In the genomic region with DNA sequence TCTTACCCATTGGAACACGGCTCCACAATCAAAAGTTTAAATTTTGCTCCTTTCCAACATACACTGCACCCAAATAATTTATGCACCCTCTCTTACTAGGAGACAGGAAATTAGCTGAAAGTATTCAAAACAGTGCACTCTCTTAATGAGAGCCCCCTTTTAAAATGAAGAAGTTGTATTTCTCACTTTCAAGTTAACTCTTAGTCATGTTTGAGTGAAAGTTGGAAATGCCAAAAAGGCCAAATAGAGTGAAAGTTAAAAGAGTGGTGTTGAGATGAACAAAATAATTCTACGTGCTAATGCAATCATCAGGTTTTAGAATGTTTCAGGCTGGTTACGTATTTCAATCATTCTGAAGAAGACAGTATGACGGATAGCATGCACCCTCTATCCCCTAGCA, we compare ENCODE assay signal across 12 cellular contexts.
DNase-seq lines count a peak whose midpoint lies in the region; ATAC-seq and TF ChIP-seq lines count a peak whose summit lies in the region.
"Had no signal": no experiment of that assay in that cellular context is flagged by ENCODE, and none has a peak within 500 bp of the region (broad histone marks: within the 10 kb centered on the region; RNA-seq: fewer than 3 reads in every experiment).

No MANE protein-coding gene starts in this region.

- H3K4me3 Mint-ChIP-seq in effector memory CD8-positive, alpha-beta T cell, result no peak overlapping the region
- no peak overlapping the region for H3K4me3 Mint-ChIP-seq in activated T-cell treated with anti-CD3 and anti-CD28 coated beads, Interleukin-2, amount 50 U/mL, for 4 hours
- H3K4me3 Mint-ChIP-seq: activated naive CD8-positive, alpha-beta T cell treated with anti-CD3 and anti-CD28 coated beads, Interleukin-2, amount 50 U/mL, for 24 hours had no signal

- no peak overlapping the region for H2AFZ ChIP-seq in Loucy (ENCODE audit: low read length)

- H3K36me3 ChIP-seq in Loucy (ENCODE audit: insufficient read depth, low read length) (no peaks in the 10 kb centered on the region), stomach smooth muscle (ENCODE audit: control insufficient read depth in 2 of 2, insufficient read depth in 2 of 2, low read length in 2 of 2) (no peaks in the 10 kb centered on the region)
- H3K36me3 ChIP-seq: SJSA1 had no signal

- H3K9me3 ChIP-seq in Loucy (ENCODE audit: insufficient read depth, low read depth, low read length), result no peaks in the 10 kb centered on the region
- peaks cover 0 to 2% of the 10 kb centered on the region in 2 donors for H3K9me3 ChIP-seq in stomach smooth muscle (ENCODE audit: control insufficient read depth in 2 of 2, low read length in 2 of 2)
- H3K9me3 ChIP-seq: SJSA1 had no signal

- H3K27me3 Mint-ChIP-seq in effector memory CD8-positive, alpha-beta T cell, result peaks cover 0 to 4% of the 10 kb centered on the region in 2 donors
- no peaks in the 10 kb centered on the region for H3K27me3 Mint-ChIP-seq in activated T-cell treated with anti-CD3 and anti-CD28 coated beads, Interleukin-2, amount 50 U/mL, for 4 hours (ENCODE audit: low read depth)
- H3K27me3 Mint-ChIP-seq: activated naive CD8-positive, alpha-beta T cell treated with anti-CD3 and anti-CD28 coated beads, Interleukin-2, amount 50 U/mL, for 24 hours had no signal

- H3K27ac Mint-ChIP-seq in effector memory CD8-positive, alpha-beta T cell, result no peak overlapping the region
- H3K27ac Mint-ChIP-seq: activated naive CD8-positive, alpha-beta T cell treated with anti-CD3 and anti-CD28 coated beads, Interleukin-2, amount 50 U/mL, for 24 hours had no signal

- H3K4me1 ChIP-seq in Loucy (ENCODE audit: insufficient read depth, low read length, poor library complexity, severe bottlenecking) (peaks cover 17% of the 10 kb centered on the region), stomach smooth muscle (ENCODE audit: control insufficient read depth, insufficient read depth, low read length) (no peaks in the 10 kb centered on the region)

- no peaks in the 10 kb centered on the region for H3K4me1 Mint-ChIP-seq in effector memory CD8-positive, alpha-beta T cell (ENCODE audit: low read depth in 2 of 2)
- H3K4me1 Mint-ChIP-seq in activated T-cell treated with anti-CD3 and anti-CD28 coated beads, Interleukin-2, amount 50 U/mL, for 4 hours (ENCODE audit: low read depth), result peaks cover 1% of the 10 kb centered on the region

- H3K36me3 Mint-ChIP-seq in effector memory CD8-positive, alpha-beta T cell (ENCODE audit: insufficient read depth), result no peaks in the 10 kb centered on the region
- no peaks in the 10 kb centered on the region for H3K36me3 Mint-ChIP-seq in activated T-cell treated with anti-CD3 and anti-CD28 coated beads, Interleukin-2, amount 50 U/mL, for 4 hours (ENCODE audit: insufficient read depth)

- no peak overlapping the region for H3K27ac ChIP-seq in stomach smooth muscle (ENCODE audit: low read length)
- H3K27ac ChIP-seq: SJSA1 had no signal

- H4K20me1 ChIP-seq in Loucy (ENCODE audit: insufficient read depth, low read length, poor library complexity, severe bottlenecking), result no peaks in the 10 kb centered on the region

- H3K9me3 Mint-ChIP-seq in effector memory CD8-positive, alpha-beta T cell, result peaks cover 8 to 10% of the 10 kb centered on the region in 2 donors
- H3K9me3 Mint-ChIP-seq in activated T-cell treated with anti-CD3 and anti-CD28 coated beads, Interleukin-2, amount 50 U/mL, for 4 hours, result peaks cover 4% of the 10 kb centered on the region

- no peaks in the 10 kb centered on the region for H3F3A ChIP-seq in Loucy (ENCODE audit: low read depth)

- H3K27me3 ChIP-seq in Loucy (ENCODE audit: insufficient read depth, low read length, poor library complexity, severe bottlenecking), result no peaks in the 10 kb centered on the region
- no peaks in the 10 kb centered on the region for H3K27me3 ChIP-seq in stomach smooth muscle (ENCODE audit: control insufficient read depth in 1 of 2, insufficient read depth in 2 of 2, low read length in 2 of 2)
- H3K27me3 ChIP-seq: SJSA1 had no signal

- no peak for TF ChIP-seq CTCF in Loucy (conservative IDR thresholded peaks at IDR 0.05; ENCODE audit: low read length)

- no peaks in the 10 kb centered on the region for H3K9me2 ChIP-seq in Loucy (replicated peaks; ENCODE audit: low read depth, low read length)

- peak overlapping the region; percentile 63 for H3K4me2 ChIP-seq in Loucy (ENCODE audit: low read depth, low read length, poor library complexity, severe bottlenecking)

- H3K9ac ChIP-seq in Loucy (ENCODE audit: low read depth, low read length, poor library complexity, severe bottlenecking), result peak overlapping the region; percentile 9
- H3K9ac ChIP-seq in stomach smooth muscle (ENCODE audit: low read length in 2 of 2), result no peak overlapping the region

- H3K4me3 ChIP-seq in Loucy (ENCODE audit: low read length, poor library complexity, severe bottlenecking) (peak overlapping the region; percentile 48), stomach smooth muscle (ENCODE audit: low read length in 2 of 2) (peak overlapping the region; percentile 0 to 3)
- H3K4me3 ChIP-seq: K562, SJSA1 had no signal

- ATAC-seq in GM19467 (IDR thresholded peaks at IDR 0.05; ENCODE audit: unreplicated experiment), result peak; percentile 73
- ATAC-seq in HG02938 (IDR thresholded peaks at IDR 0.05; ENCODE audit: unreplicated experiment), result peak; percentile 91
- no peak for ATAC-seq in effector memory CD8-positive, alpha-beta T cell (replicated peaks)
- no peak for ATAC-seq in activated T-cell treated with anti-CD3 and anti-CD28 coated beads, Interleukin-2, amount 50 U/mL, for 4 hours
- ATAC-seq: activated naive CD8-positive, alpha-beta T cell treated with anti-CD3 and anti-CD28 coated beads, Interleukin-2, amount 50 U/mL, for 24 hours; K562 had no signal

- no peak for DNase-seq in foreskin melanocyte
- no peak for DNase-seq in effector memory CD8-positive, alpha-beta T cell
- no peak for DNase-seq in activated T-cell treated with anti-CD3 and anti-CD28 coated beads, Interleukin-2, amount 50 U/mL, for 4 hours
- DNase-seq: activated naive CD8-positive, alpha-beta T cell treated with anti-CD3 and anti-CD28 coated beads, Interleukin-2, amount 50 U/mL, for 24 hours; DMS79 treated with DMSO at 0.1 percent for 48 hours; stimulated activated CD4-positive, alpha-beta T cell treated with anti-CD3 and anti-CD28 coated beads, Interleukin-4, amount 100 ng/mL, for 1 hour had no signal

- H3K79me2 ChIP-seq in Loucy (ENCODE audit: insufficient read depth, low read length), result no peaks in the 10 kb centered on the region

Comparison
In these comparisons a context has a peak if more than half of its experiments do, and no peak if none do; other contexts are left out.
1. ATAC-seq: peak in GM19467 (single experiment) and HG02938 (single experiment); none in effector memory CD8-positive, alpha-beta T cell (single experiment) and activated T-cell treated with anti-CD3 and anti-CD28 coated beads, Interleukin-2, amount 50 U/mL, for 4 hours (0 of 2).